29 cellular contexts compared by ENCODE assay signal in the genomic region with DNA sequence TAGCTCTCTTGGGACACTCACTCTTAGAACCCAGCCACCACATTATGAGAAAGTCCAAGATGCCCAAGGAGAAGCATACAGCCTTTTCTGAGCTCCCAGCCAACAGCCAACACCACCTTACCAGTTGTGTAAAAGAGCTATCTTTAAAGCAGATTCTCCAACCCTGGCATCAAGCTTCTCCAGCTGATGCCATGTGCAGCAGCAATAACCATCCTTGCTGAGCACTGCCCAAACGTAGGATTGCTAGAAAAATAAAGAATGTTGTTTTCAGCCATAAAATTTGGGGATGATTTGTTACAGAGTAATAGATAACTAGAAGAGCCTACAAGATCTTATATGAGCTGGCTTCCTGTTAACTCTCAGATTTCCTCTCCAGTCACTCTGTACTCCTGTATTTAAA.
"Had no signal": no experiment of that assay in that cellular context is flagged by ENCODE, and none has a peak within 500 bp of the region (broad histone marks: within the 10 kb centered on the region; RNA-seq: fewer than 3 reads in every experiment).

No MANE protein-coding gene starts in this region.

- H3K27ac ChIP-seq: colonic mucosa, coronary artery, dorsolateral prefrontal cortex, epithelial cell of prostate, esophagus muscularis mucosa, esophagus squamous epithelium, foreskin keratinocyte, gastrocnemius medialis, gastroesophageal sphincter, heart left ventricle, heart right ventricle had no signal

- H3K27me3 Mint-ChIP-seq: dendritic cell treated with granulocyte-macrophage colony-stimulating factor and Interleukin-4, amounts not matched to agents 40 ng/mL and 50 ng/mL, for 4 days had no signal

- FAIRE-seq: colon, endometrium, endothelial cell of umbilical vein, frontal cortex had no signal

- H3K4me1 ChIP-seq: colonic mucosa, esophagus muscularis mucosa, gastrocnemius medialis, gastroesophageal sphincter, heart left ventricle, heart right ventricle had no signal

- H3K4me3 ChIP-seq: colonic mucosa, coronary artery, dorsolateral prefrontal cortex, esophagus muscularis mucosa, esophagus squamous epithelium, gastrocnemius medialis, gastroesophageal sphincter, heart left ventricle, heart right ventricle had no signal

- ATAC-seq: effector memory CD8-positive, alpha-beta T cell; esophagus mucosa; foreskin keratinocyte; gastrocnemius medialis; gastroesophageal sphincter; heart left ventricle; heart right ventricle had no signal

- H3K27me3 ChIP-seq: colonic mucosa, esophagus muscularis mucosa, esophagus squamous epithelium, foreskin keratinocyte, gastrocnemius medialis, heart left ventricle, heart right ventricle had no signal

- H3K27ac Mint-ChIP-seq: dendritic cell treated with granulocyte-macrophage colony-stimulating factor and Interleukin-4, amounts not matched to agents 40 ng/mL and 50 ng/mL, for 4 days; effector memory CD8-positive, alpha-beta T cell; endodermal cell had no signal

- DNase-seq: colonic mucosa; cortex of kidney; dermis blood vessel endothelial cell; dorsolateral prefrontal cortex; effector CD4-positive, alpha-beta T cell; effector CD8-positive, alpha-beta T cell; effector memory CD4-positive, alpha-beta T cell; effector memory CD8-positive, alpha-beta T cell; endodermal cell; erythroblast; esophagus squamous epithelium; foreskin fibroblast; foreskin keratinocyte; foreskin melanocyte; gastrocnemius medialis; glutamatergic neuron; head of caudate nucleus; heart left ventricle; heart right ventricle had no signal

- H3K9me3 ChIP-seq: colonic mucosa, gastrocnemius medialis had no signal

- H3K36me3 ChIP-seq: colonic mucosa, esophagus muscularis mucosa, esophagus squamous epithelium, gastrocnemius medialis, gastroesophageal sphincter, heart left ventricle, heart right ventricle had no signal

- H3K4me3 Mint-ChIP-seq: dendritic cell treated with granulocyte-macrophage colony-stimulating factor and Interleukin-4, amounts not matched to agents 40 ng/mL and 50 ng/mL, for 4 days; effector memory CD8-positive, alpha-beta T cell; endodermal cell had no signal
